Comparison of ENCODE assay signal across 19 cellular contexts in genomic region chr21:35335951-35336446, GRCh38.
"Had no signal": no experiment of that assay in that cellular context is flagged by ENCODE, and none has a peak within 500 bp of the region (broad histone marks: within the 10 kb centered on the region; RNA-seq: fewer than 3 reads in every experiment).

No MANE protein-coding gene starts in this region.

- H3K27ac Mint-ChIP-seq: activated CD8-positive, alpha-beta memory T cell treated with anti-CD3 and anti-CD28 coated beads, Interleukin-2, amount 10 ng/mL, durations not matched to agents 7 days and 5 days; memory B cell; naive thymus-derived CD4-positive, alpha-beta T cell had no signal

- H2AFZ ChIP-seq: parathyroid adenoma had no signal

- H3K4me1 Mint-ChIP-seq: memory B cell had no signal

- H3K4me2 ChIP-seq: SK-N-SH had no signal

- H3K4me3 Mint-ChIP-seq: activated CD8-positive, alpha-beta memory T cell treated with anti-CD3 and anti-CD28 coated beads, Interleukin-2, amount 10 ng/mL, durations not matched to agents 7 days and 5 days; memory B cell; naive thymus-derived CD4-positive, alpha-beta T cell had no signal

- H3K9me3 ChIP-seq: ascending aorta, breast epithelium, mucosa of descending colon, neutrophil, SK-N-SH, thoracic aorta, upper lobe of right lung had no signal

- DNase-seq: activated CD4-positive, CD25-positive, alpha-beta regulatory T cell treated with anti-CD3 and anti-CD28 coated beads, Interleukin-2, amount 50 U/mL, for 72 hours; activated CD8-positive, alpha-beta memory T cell treated with anti-CD3 and anti-CD28 coated beads, Interleukin-2, amount 10 ng/mL, durations not matched to agents 7 days and 5 days; cerebellar nuclear complex; effector CD8-positive, alpha-beta T cell; foreskin keratinocyte; glutamatergic neuron; kidney glomerular epithelial cell; left ventricle myocardium superior; mucosa of descending colon; naive thymus-derived CD4-positive, alpha-beta T cell; SK-N-SH; T-helper 1 cell; upper lobe of right lung had no signal

- H3K9ac ChIP-seq: parathyroid adenoma, SK-N-SH had no signal

- H3K36me3 ChIP-seq: ascending aorta, breast epithelium, neutrophil, thoracic aorta, upper lobe of right lung had no signal

- H3K27ac ChIP-seq: ascending aorta, breast epithelium, foreskin keratinocyte, neutrophil, parathyroid adenoma, thoracic aorta, upper lobe of right lung had no signal

- H3K4me3 ChIP-seq: ascending aorta, breast epithelium, mucosa of descending colon, thoracic aorta, upper lobe of right lung had no signal

- H3K36me3 Mint-ChIP-seq: memory B cell had no signal

- ATAC-seq: activated CD8-positive, alpha-beta memory T cell treated with anti-CD3 and anti-CD28 coated beads, Interleukin-2, amount 10 ng/mL, durations not matched to agents 7 days and 5 days; foreskin keratinocyte; left ventricle myocardium superior; mucosa of descending colon; naive thymus-derived CD4-positive, alpha-beta T cell; upper lobe of right lung had no signal

- H3K4me1 ChIP-seq: ascending aorta, breast epithelium, foreskin keratinocyte, parathyroid adenoma, upper lobe of right lung had no signal

- H3K27me3 ChIP-seq: ascending aorta, breast epithelium, foreskin keratinocyte, upper lobe of right lung had no signal
